Comparison of ENCODE assay signal across 10 cellular contexts in genomic region chr2:1613731-1614354, GRCh38.
A peak's percentile ranks its signal among the peaks of the same experiment; 100 is the strongest.
DNase-seq lines count a peak whose midpoint lies in the region; ATAC-seq and TF ChIP-seq lines count a peak whose summit lies in the region.
"Had no signal": no experiment of that assay in that cellular context is flagged by ENCODE, and none has a peak within 500 bp of the region (broad histone marks: within the 10 kb centered on the region; RNA-seq: fewer than 3 reads in every experiment).

No MANE protein-coding gene starts in this region.

- H3K4me1 ChIP-seq in left ventricle myocardium inferior: peaks cover 7% of the 10 kb centered on the region
- H3K4me1 ChIP-seq in tibial nerve: peaks cover 0 to 18% (median 2%) of the 10 kb centered on the region in 4 donors

- H3K4me3 ChIP-seq in astrocyte of the spinal cord (ENCODE audit: low read depth, low read length): no peak overlapping the region
- no peak overlapping the region for H3K4me3 ChIP-seq in left ventricle myocardium inferior
- H3K4me3 ChIP-seq in tibial nerve: no peak overlapping the region

- H3K27me3 ChIP-seq in left ventricle myocardium inferior (ENCODE audit: low read depth): no peaks in the 10 kb centered on the region
- H3K27me3 ChIP-seq in tibial nerve: no peaks in the 10 kb centered on the region

- in situ Hi-C loops in astrocyte of the spinal cord (cut with HindIII; ENCODE audit: low sequenced_read_pairs): no loop called here

- H3K27ac Mint-ChIP-seq in HFFc6 (no peak overlapping the region), nephron progenitor cell (no peak overlapping the region)

- no peak for TF ChIP-seq POLR2A in tibial nerve (IDR thresholded peaks at IDR 0.05)

- no peak for ATAC-seq in HG02884 (IDR thresholded peaks at IDR 0.05; ENCODE audit: unreplicated experiment)

- H3K9me3 ChIP-seq in left ventricle myocardium inferior (replicated peaks) (no peaks in the 10 kb centered on the region), tibial nerve (no peaks in the 10 kb centered on the region)

- H3K4me3 Mint-ChIP-seq in HFFc6: no peak overlapping the region
- H3K4me3 Mint-ChIP-seq in nephron progenitor cell: no peak overlapping the region

- H3K27ac ChIP-seq in left ventricle myocardium inferior (replicated peaks): peak overlapping the region; percentile 73
- H3K27ac ChIP-seq in tibial nerve: peak overlapping the region in 3 of 4 donors; percentile 50 to 67 (median 59)
- H3K27ac ChIP-seq: HL-60 had no signal

- no peaks in the 10 kb centered on the region for H3K36me3 Mint-ChIP-seq in HFFc6 (ENCODE audit: low read depth)
- no peaks in the 10 kb centered on the region for H3K36me3 Mint-ChIP-seq in nephron progenitor cell (ENCODE audit: low read depth)

- H3K9me3 Mint-ChIP-seq in HFFc6 (no peaks in the 10 kb centered on the region), nephron progenitor cell (no peaks in the 10 kb centered on the region)

- intact Hi-C loops in left ventricle myocardium inferior (cut with micrococcal nuclease): no loop called here

- DNase-seq in HFFc6 (no peak), astrocyte of the spinal cord (ENCODE audit: low read depth, low spot score) (peak; percentile 83), left ventricle myocardium inferior (peak; percentile 47), tibial nerve (ENCODE audit: low spot score in 2 of 2) (no peak), hypothalamus (lab: John Stamatoyannopoulos, UW) (no peak), nephron progenitor cell (no peak)
- DNase-seq: activated CD4-positive, alpha-beta T cell treated with anti-CD3 and anti-CD28 coated beads, Interleukin-2, amount 50 U/mL, for 1 hour; GDM1 had no signal

- peak in 1 of 2 donors; percentile 50 for TF ChIP-seq EP300 in tibial nerve (IDR thresholded peaks at IDR 0.05)

- H3K27me3 Mint-ChIP-seq in HFFc6 (ENCODE audit: insufficient read depth) (peaks cover 18% of the 10 kb centered on the region), nephron progenitor cell (ENCODE audit: low read depth, poor library complexity) (peaks cover 8% of the 10 kb centered on the region)

- 37 to 42% methylated on average over 7 of the region's 7 CpGs for whole genome bisulfite sequencing in tibial nerve, 2 donors

- TF ChIP-seq CTCF in HFFc6 (IDR thresholded peaks at IDR 0.05): peak; percentile 35
- no peak for TF ChIP-seq CTCF in astrocyte of the spinal cord (IDR thresholded peaks at IDR 0.05; ENCODE audit: low read depth, low read length)
- TF ChIP-seq CTCF in left ventricle myocardium inferior (IDR thresholded peaks at IDR 0.05; ENCODE audit: borderline replicate concordance): peak; percentile 15
- TF ChIP-seq CTCF in tibial nerve (IDR thresholded peaks at IDR 0.05): peak in 1 of 5 experiments; percentile 21
- no peak for TF ChIP-seq CTCF in nephron progenitor cell (IDR thresholded peaks at IDR 0.05)

- H3K36me3 ChIP-seq in left ventricle myocardium inferior: no peaks in the 10 kb centered on the region
- H3K36me3 ChIP-seq in tibial nerve: no peaks in the 10 kb centered on the region

- peaks cover 6% of the 10 kb centered on the region for H3K4me1 Mint-ChIP-seq in HFFc6 (ENCODE audit: low read depth)
- H3K4me1 Mint-ChIP-seq in nephron progenitor cell: peaks cover 25% of the 10 kb centered on the region

Comparison
In these comparisons a context has a peak if more than half of its experiments do, and no peak if none do; other contexts are left out.
1. DNase-seq: peak in astrocyte of the spinal cord (single experiment) and left ventricle myocardium inferior (single experiment); none in HFFc6 (single experiment), tibial nerve (0 of 2), hypothalamus (0 of 51) and nephron progenitor cell (single experiment).
2. CTCF ChIP-seq: peak in HFFc6 (single experiment) and left ventricle myocardium inferior (single experiment); none in astrocyte of the spinal cord (single experiment) and nephron progenitor cell (single experiment).